ENCODE assay signal across 1 cellular context in the genomic region with DNA sequence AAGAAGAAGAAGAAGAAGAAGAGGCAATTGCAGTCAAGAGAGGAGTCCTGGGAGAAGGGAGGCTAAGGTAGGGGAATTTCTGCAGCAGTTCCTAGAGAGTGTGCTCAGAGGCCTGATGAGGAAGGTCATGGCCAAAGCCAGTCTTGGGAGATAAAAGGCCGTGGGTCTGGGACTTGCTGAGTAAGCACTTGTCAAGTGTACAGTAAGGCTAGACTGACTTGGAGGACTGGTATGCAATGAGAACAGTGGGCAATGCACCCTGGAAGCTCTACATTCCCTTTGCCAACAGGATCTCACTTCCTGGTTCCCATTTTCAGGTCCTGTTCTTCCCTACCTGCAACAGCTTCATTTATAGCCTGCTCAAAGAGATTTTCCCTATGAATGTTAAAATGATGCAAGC.
TF ChIP-seq lines count a peak whose summit lies in the region.

No MANE protein-coding gene starts in this region.

TF ChIP-seq in K562, 482 proteins besides CTCF, POLR2A, EP300 and RAD21 (continued from another document):
- TF ChIP-seq, protein P1, sequence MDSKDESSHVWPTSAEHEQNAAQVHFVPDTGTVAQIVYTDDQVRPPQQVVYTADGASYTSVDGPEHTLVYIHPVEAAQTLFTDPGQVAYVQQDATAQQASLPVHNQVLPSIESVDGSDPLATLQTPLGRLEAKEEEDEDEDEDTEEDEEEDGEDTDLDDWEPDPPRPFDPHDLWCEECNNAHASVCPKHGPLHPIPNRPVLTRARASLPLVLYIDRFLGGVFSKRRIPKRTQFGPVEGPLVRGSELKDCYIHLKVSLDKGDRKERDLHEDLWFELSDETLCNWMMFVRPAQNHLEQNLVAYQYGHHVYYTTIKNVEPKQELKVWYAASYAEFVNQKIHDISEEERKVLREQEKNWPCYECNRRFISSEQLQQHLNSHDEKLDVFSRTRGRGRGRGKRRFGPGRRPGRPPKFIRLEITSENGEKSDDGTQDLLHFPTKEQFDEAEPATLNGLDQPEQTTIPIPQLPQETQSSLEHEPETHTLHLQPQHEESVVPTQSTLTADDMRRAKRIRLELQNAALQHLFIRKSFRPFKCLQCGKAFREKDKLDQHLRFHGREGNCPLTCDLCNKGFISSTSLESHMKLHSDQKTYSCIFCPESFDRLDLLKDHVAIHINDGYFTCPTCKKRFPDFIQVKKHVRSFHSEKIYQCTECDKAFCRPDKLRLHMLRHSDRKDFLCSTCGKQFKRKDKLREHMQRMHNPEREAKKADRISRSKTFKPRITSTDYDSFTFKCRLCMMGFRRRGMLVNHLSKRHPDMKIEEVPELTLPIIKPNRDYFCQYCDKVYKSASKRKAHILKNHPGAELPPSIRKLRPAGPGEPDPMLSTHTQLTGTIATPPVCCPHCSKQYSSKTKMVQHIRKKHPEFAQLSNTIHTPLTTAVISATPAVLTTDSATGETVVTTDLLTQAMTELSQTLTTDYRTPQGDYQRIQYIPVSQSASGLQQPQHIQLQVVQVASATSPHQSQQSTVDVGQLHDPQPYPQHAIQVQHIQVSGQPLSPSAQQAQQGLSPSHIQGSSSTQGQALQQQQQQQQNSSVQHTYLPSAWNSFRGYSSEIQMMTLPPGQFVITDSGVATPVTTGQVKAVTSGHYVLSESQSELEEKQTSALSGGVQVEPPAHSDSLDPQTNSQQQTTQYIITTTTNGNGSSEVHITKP (IDR thresholded peaks at IDR 0.05; ENCODE audit: partially characterized antibody), result no peak
- TF ChIP-seq, protein P2, sequence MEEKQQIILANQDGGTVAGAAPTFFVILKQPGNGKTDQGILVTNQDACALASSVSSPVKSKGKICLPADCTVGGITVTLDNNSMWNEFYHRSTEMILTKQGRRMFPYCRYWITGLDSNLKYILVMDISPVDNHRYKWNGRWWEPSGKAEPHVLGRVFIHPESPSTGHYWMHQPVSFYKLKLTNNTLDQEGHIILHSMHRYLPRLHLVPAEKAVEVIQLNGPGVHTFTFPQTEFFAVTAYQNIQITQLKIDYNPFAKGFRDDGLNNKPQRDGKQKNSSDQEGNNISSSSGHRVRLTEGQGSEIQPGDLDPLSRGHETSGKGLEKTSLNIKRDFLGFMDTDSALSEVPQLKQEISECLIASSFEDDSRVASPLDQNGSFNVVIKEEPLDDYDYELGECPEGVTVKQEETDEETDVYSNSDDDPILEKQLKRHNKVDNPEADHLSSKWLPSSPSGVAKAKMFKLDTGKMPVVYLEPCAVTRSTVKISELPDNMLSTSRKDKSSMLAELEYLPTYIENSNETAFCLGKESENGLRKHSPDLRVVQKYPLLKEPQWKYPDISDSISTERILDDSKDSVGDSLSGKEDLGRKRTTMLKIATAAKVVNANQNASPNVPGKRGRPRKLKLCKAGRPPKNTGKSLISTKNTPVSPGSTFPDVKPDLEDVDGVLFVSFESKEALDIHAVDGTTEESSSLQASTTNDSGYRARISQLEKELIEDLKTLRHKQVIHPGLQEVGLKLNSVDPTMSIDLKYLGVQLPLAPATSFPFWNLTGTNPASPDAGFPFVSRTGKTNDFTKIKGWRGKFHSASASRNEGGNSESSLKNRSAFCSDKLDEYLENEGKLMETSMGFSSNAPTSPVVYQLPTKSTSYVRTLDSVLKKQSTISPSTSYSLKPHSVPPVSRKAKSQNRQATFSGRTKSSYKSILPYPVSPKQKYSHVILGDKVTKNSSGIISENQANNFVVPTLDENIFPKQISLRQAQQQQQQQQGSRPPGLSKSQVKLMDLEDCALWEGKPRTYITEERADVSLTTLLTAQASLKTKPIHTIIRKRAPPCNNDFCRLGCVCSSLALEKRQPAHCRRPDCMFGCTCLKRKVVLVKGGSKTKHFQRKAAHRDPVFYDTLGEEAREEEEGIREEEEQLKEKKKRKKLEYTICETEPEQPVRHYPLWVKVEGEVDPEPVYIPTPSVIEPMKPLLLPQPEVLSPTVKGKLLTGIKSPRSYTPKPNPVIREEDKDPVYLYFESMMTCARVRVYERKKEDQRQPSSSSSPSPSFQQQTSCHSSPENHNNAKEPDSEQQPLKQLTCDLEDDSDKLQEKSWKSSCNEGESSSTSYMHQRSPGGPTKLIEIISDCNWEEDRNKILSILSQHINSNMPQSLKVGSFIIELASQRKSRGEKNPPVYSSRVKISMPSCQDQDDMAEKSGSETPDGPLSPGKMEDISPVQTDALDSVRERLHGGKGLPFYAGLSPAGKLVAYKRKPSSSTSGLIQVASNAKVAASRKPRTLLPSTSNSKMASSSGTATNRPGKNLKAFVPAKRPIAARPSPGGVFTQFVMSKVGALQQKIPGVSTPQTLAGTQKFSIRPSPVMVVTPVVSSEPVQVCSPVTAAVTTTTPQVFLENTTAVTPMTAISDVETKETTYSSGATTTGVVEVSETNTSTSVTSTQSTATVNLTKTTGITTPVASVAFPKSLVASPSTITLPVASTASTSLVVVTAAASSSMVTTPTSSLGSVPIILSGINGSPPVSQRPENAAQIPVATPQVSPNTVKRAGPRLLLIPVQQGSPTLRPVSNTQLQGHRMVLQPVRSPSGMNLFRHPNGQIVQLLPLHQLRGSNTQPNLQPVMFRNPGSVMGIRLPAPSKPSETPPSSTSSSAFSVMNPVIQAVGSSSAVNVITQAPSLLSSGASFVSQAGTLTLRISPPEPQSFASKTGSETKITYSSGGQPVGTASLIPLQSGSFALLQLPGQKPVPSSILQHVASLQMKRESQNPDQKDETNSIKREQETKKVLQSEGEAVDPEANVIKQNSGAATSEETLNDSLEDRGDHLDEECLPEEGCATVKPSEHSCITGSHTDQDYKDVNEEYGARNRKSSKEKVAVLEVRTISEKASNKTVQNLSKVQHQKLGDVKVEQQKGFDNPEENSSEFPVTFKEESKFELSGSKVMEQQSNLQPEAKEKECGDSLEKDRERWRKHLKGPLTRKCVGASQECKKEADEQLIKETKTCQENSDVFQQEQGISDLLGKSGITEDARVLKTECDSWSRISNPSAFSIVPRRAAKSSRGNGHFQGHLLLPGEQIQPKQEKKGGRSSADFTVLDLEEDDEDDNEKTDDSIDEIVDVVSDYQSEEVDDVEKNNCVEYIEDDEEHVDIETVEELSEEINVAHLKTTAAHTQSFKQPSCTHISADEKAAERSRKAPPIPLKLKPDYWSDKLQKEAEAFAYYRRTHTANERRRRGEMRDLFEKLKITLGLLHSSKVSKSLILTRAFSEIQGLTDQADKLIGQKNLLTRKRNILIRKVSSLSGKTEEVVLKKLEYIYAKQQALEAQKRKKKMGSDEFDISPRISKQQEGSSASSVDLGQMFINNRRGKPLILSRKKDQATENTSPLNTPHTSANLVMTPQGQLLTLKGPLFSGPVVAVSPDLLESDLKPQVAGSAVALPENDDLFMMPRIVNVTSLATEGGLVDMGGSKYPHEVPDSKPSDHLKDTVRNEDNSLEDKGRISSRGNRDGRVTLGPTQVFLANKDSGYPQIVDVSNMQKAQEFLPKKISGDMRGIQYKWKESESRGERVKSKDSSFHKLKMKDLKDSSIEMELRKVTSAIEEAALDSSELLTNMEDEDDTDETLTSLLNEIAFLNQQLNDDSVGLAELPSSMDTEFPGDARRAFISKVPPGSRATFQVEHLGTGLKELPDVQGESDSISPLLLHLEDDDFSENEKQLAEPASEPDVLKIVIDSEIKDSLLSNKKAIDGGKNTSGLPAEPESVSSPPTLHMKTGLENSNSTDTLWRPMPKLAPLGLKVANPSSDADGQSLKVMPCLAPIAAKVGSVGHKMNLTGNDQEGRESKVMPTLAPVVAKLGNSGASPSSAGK (IDR thresholded peaks at IDR 0.05), result no peak
- TF ChIP-seq MXI1 (IDR thresholded peaks at IDR 0.05; ENCODE audit: low read depth, low read length), result no peak
- no peak for TF ChIP-seq RBBP5 (IDR thresholded peaks at IDR 0.05; ENCODE audit: borderline replicate concordance, insufficient read depth, low read length, poor library complexity, severe bottlenecking)
- no peak for TF ChIP-seq TGIF2 (CRISPR knock-in tag; IDR thresholded peaks at IDR 0.05)
- no peak for TF ChIP-seq JUN (IDR thresholded peaks at IDR 0.05; ENCODE audit: borderline replicate concordance, low read depth, low read length)
- no peak for TF ChIP-seq JUN (CRISPR knock-in tag; IDR thresholded peaks at IDR 0.05; ENCODE audit: borderline replicate concordance)
- TF ChIP-seq, protein P3, sequence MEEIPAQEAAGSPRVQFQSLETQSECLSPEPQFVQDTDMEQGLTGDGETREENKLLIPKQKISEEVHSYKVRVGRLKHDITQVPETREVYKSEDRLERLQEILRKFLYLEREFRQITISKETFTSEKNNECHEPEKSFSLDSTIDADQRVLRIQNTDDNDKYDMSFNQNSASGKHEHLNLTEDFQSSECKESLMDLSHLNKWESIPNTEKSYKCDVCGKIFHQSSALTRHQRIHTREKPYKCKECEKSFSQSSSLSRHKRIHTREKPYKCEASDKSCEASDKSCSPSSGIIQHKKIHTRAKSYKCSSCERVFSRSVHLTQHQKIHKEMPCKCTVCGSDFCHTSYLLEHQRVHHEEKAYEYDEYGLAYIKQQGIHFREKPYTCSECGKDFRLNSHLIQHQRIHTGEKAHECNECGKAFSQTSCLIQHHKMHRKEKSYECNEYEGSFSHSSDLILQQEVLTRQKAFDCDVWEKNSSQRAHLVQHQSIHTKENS (CRISPR knock-in tag; IDR thresholded peaks at IDR 0.05), result no peak
- TF ChIP-seq, protein P4, sequence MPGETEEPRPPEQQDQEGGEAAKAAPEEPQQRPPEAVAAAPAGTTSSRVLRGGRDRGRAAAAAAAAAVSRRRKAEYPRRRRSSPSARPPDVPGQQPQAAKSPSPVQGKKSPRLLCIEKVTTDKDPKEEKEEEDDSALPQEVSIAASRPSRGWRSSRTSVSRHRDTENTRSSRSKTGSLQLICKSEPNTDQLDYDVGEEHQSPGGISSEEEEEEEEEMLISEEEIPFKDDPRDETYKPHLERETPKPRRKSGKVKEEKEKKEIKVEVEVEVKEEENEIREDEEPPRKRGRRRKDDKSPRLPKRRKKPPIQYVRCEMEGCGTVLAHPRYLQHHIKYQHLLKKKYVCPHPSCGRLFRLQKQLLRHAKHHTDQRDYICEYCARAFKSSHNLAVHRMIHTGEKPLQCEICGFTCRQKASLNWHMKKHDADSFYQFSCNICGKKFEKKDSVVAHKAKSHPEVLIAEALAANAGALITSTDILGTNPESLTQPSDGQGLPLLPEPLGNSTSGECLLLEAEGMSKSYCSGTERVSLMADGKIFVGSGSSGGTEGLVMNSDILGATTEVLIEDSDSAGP (CRISPR knock-in tag; IDR thresholded peaks at IDR 0.05), result no peak
- no peak for TF ChIP-seq ZNF263 (CRISPR knock-in tag; IDR thresholded peaks at IDR 0.05; ENCODE audit: borderline replicate concordance)
- no peak for TF ChIP-seq CHD2 (IDR thresholded peaks at IDR 0.05; ENCODE audit: low read depth, low read length)
- TF ChIP-seq GATA2 (CRISPR knock-in tag; IDR thresholded peaks at IDR 0.05), result no peak
- no peak for TF ChIP-seq BACH1 (tag; IDR thresholded peaks at IDR 0.05)
- TF ChIP-seq ZNF354B (CRISPR knock-in tag; IDR thresholded peaks at IDR 0.05), result no peak
TF ChIP-seq in K562: peak in this region for 6.
